Comparison of ENCODE assay signal across 8 cellular contexts in genomic region chr7:99380032-99380822, GRCh38. TPM values are rescaled to one million over a fixed set of nuclear protein-coding genes. Genes with fewer than 3 reads are reported as not detected.
DNase-seq lines count a peak whose midpoint lies in the region; ATAC-seq and TF ChIP-seq lines count a peak whose summit lies in the region.

No MANE protein-coding gene starts in this region.

- peak; percentile 92 for DNase-seq in Daoy (ENCODE audit: low read depth)
- peak; percentile 98 for DNase-seq in KBM-7
- DNase-seq in activated T-cell treated with anti-CD3 and anti-CD28 coated beads, Interleukin-2, amount 50 U/mL, for 72 hours, result peak; percentile 35 to 39
- DNase-seq in heart left ventricle, result peak in 4 of 5 donors; percentile 61 to 65 (median 64)
- DNase-seq in NCI-H774 (lab: John Stamatoyannopoulos, UW), result no peak
- DNase-seq in DMS 273 treated with DMSO at 0.1 percent for 48 hours (lab: John Stamatoyannopoulos, UW), result no peak

- H3K27ac Mint-ChIP-seq in activated T-cell treated with anti-CD3 and anti-CD28 coated beads, Interleukin-2, amount 50 U/mL, for 72 hours, result peak overlapping the region; percentile 67

- H3K4me3 ChIP-seq in heart left ventricle (peak overlapping the region in 9 of 12 donors; percentile 4 to 57 (median 37)), skin epidermis (peak overlapping the region in 6 of 7 experiments; percentile 1 to 27 (median 15))

- H3K27me3 Mint-ChIP-seq in activated T-cell treated with anti-CD3 and anti-CD28 coated beads, Interleukin-2, amount 50 U/mL, for 72 hours (ENCODE audit: low read depth), result no peaks in the 10 kb centered on the region

- WGBS in heart left ventricle, 4 donors, result 35 to 47% (median 40%) methylated on average over 11 to 12 of the region's 12 CpGs

- H3K9me3 Mint-ChIP-seq in activated T-cell treated with anti-CD3 and anti-CD28 coated beads, Interleukin-2, amount 50 U/mL, for 72 hours, result no peaks in the 10 kb centered on the region

- peak; percentile 36 for ATAC-seq in GM21515 (IDR thresholded peaks at IDR 0.05; ENCODE audit: unreplicated experiment)
- peak; percentile 19 to 28 for ATAC-seq in activated T-cell treated with anti-CD3 and anti-CD28 coated beads, Interleukin-2, amount 50 U/mL, for 72 hours (replicated peaks in 1 of 2)
- ATAC-seq in heart left ventricle, result peak; percentile 21 to 66 (median 40)

- peaks cover 0 to 56% (median 11%) of the 10 kb centered on the region in 9 donors for H3K36me3 ChIP-seq in heart left ventricle

- H3K27me3 ChIP-seq in heart left ventricle, result no peaks in the 10 kb centered on the region

- H3K27ac ChIP-seq in heart left ventricle (peak overlapping the region; percentile 74 to 97 (median 83)), skin epidermis (peak overlapping the region; percentile 39 to 97 (median 89))

- H3K9me3 ChIP-seq in heart left ventricle, result no peaks in the 10 kb centered on the region

- intact Hi-C loops in heart left ventricle (cut with DNase I), result no loop called here

- peaks cover 3 to 20% of the 10 kb centered on the region in 2 donors for H3K36me3 Mint-ChIP-seq in activated T-cell treated with anti-CD3 and anti-CD28 coated beads, Interleukin-2, amount 50 U/mL, for 72 hours (ENCODE audit: insufficient read depth in 2 of 2)

- no peak for TF ChIP-seq POLR2A in heart left ventricle (IDR thresholded peaks at IDR 0.05)

- TF ChIP-seq CTCF in heart left ventricle (IDR thresholded peaks at IDR 0.05), result no peak

- peaks cover 0 to 90% (median 39%) of the 10 kb centered on the region in 12 donors for H3K4me1 ChIP-seq in heart left ventricle

- peaks cover 67% of the 10 kb centered on the region for H3K4me1 Mint-ChIP-seq in activated T-cell treated with anti-CD3 and anti-CD28 coated beads, Interleukin-2, amount 50 U/mL, for 72 hours (ENCODE audit: low read depth)

- in situ Hi-C loops in KBM-7 (cut with MboI; ENCODE audit: low pct_unique_long_range_greater_than_20kb, low sequenced_read_pairs), result no loop called here

- peak overlapping the region; percentile 67 to 81 for H3K4me3 Mint-ChIP-seq in activated T-cell treated with anti-CD3 and anti-CD28 coated beads, Interleukin-2, amount 50 U/mL, for 72 hours

RNA-seq across cellular contexts. Expression of gene ARPC1B, which starts 5.7 kb away (rescaled TPM):
- total RNA-seq in Daoy (2014; rRNA removed; shearing (Covaris generic)), result 377 and 446 TPM in 2 replicates
- 100 to 1,000 TPM; 202 to 208 TPM for total RNA-seq in activated T-cell treated with anti-CD3 and anti-CD28 coated beads, Interleukin-2, amount 50 U/mL, for 72 hours
- total RNA-seq in heart left ventricle, result 100 to 1,000 TPM in 2 of 9 donors, 10 to 100 TPM in 7; 17.2 to 142 (median 37.1) TPM
- 100 to 1,000 TPM in 1 of 2 donors, 10 to 100 TPM in 1; 32.7 to 136 TPM for polyA plus RNA-seq in heart left ventricle

RNA-seq across cellular contexts. Expression of gene PDAP1, which starts 28.2 kb away (rescaled TPM):
- 263 and 279 TPM in 2 replicates for total RNA-seq in Daoy (2014; rRNA removed; shearing (Covaris generic))
- total RNA-seq in activated T-cell treated with anti-CD3 and anti-CD28 coated beads, Interleukin-2, amount 50 U/mL, for 72 hours, result 100 to 1,000 TPM in 1 of 2 donors, 10 to 100 TPM in 1; 95.0 to 108 TPM
- 100 to 1,000 TPM in 4 of 9 donors, 10 to 100 TPM in 5; 88.7 to 128 (median 98.5) TPM for total RNA-seq in heart left ventricle
- 100 to 1,000 TPM; 120 to 309 TPM for polyA plus RNA-seq in heart left ventricle

RNA-seq across cellular contexts. Expression of gene BUD31, which starts 28.5 kb away (rescaled TPM):
- total RNA-seq in Daoy (2014; rRNA removed; shearing (Covaris generic)), result 374 and 510 TPM in 2 replicates
- 100 to 1,000 TPM; 218 to 228 TPM for total RNA-seq in activated T-cell treated with anti-CD3 and anti-CD28 coated beads, Interleukin-2, amount 50 U/mL, for 72 hours
- 10 to 100 TPM; 26.1 to 63.6 (median 38.9) TPM for total RNA-seq in heart left ventricle
- polyA plus RNA-seq in heart left ventricle, result 10 to 100 TPM; 66.7 to 87.8 TPM

RNA-seq across cellular contexts. Expression of gene ARPC1A, which starts 54.5 kb away (rescaled TPM):
- 291 and 326 TPM in 2 replicates for total RNA-seq in Daoy (2014; rRNA removed; shearing (Covaris generic))
- 10 to 100 TPM; 62.3 to 69.8 TPM for total RNA-seq in activated T-cell treated with anti-CD3 and anti-CD28 coated beads, Interleukin-2, amount 50 U/mL, for 72 hours
- total RNA-seq in heart left ventricle, result 100 to 1,000 TPM in 8 of 9 donors, 10 to 100 TPM in 1; 97.1 to 177 (median 146) TPM
- 100 to 1,000 TPM; 102 to 208 TPM for polyA plus RNA-seq in heart left ventricle

RNA-seq across cellular contexts. Expression of gene PTCD1, which starts 58.4 kb away (rescaled TPM):
- total RNA-seq in Daoy (2014; rRNA removed; shearing (Covaris generic)), result 9.7 and 11.9 TPM in 2 replicates
- total RNA-seq in activated T-cell treated with anti-CD3 and anti-CD28 coated beads, Interleukin-2, amount 50 U/mL, for 72 hours, result 1 to 10 TPM; 6.1 to 8.9 TPM
- total RNA-seq in heart left ventricle, result 1 to 10 TPM; 2.1 to 9.0 (median 3.9) TPM
- 1 to 10 TPM; 3.3 to 3.7 TPM for polyA plus RNA-seq in heart left ventricle

Comparison
In these comparisons a context has a peak if more than half of its experiments do, and no peak if none do; other contexts are left out.
1. DNase-seq: peak in Daoy (single experiment), KBM-7 (single experiment), activated T-cell treated with anti-CD3 and anti-CD28 coated beads, Interleukin-2, amount 50 U/mL, for 72 hours (2 of 2) and heart left ventricle (4 of 5); none in NCI-H774 (single experiment) and DMS 273 treated with DMSO at 0.1 percent for 48 hours (single experiment).
2. Peak in every context shown above with its lines, with median percentiles within 50 percentile points of each other: ATAC-seq.